ENCODE assay signal across 18 cellular contexts in the genomic region with DNA sequence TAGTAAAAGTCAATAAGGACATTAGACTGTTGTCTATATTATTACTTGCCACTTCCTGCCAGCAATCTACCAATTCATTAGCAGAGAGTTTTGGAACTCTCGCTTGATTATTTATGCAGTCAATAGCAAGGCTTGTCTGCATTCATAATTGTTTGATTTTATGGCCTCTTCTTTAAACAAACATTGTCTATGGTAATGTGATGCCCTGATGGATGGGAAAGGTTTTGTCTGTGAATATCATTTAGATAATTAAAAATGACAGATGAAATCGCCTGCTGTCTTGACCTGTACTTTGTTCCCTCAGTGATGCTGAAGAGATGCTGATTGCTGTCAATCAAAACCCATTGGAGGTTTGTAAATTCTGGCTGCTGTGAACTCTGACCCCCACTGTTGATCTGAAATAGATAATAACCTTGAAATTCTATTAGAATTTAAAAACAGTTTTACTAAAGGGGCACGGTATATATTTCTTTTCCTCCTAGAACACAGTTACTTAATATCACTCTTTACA.
DNase-seq lines count a peak whose midpoint lies in the region; ATAC-seq and TF ChIP-seq lines count a peak whose summit lies in the region.
"Had no signal": no experiment of that assay in that cellular context is flagged by ENCODE, and none has a peak within 500 bp of the region (broad histone marks: within the 10 kb centered on the region; RNA-seq: fewer than 3 reads in every experiment).

No MANE protein-coding gene starts in this region.

- H3K27ac Mint-ChIP-seq in glutamatergic neuron (ENCODE audit: unreplicated experiment) (peak overlapping the region; percentile 78), neural progenitor cell (no peak overlapping the region)
- H3K27ac Mint-ChIP-seq: CD8-positive, alpha-beta T cell; H9; T-helper 17 cell had no signal

- H3K4me3 Mint-ChIP-seq in glutamatergic neuron (ENCODE audit: unreplicated experiment) (peak overlapping the region; percentile 24), neural progenitor cell (no peak overlapping the region)
- H3K4me3 Mint-ChIP-seq: CD8-positive, alpha-beta T cell; H9; T-helper 17 cell had no signal

- H3K27me3 Mint-ChIP-seq in glutamatergic neuron (ENCODE audit: unreplicated experiment) (no peaks in the 10 kb centered on the region), neural progenitor cell (ENCODE audit: insufficient read depth, low read depth) (no peaks in the 10 kb centered on the region)

- H3K36me3 ChIP-seq in neural progenitor cell, result no peaks in the 10 kb centered on the region
- H3K36me3 ChIP-seq: BLaER1 treated with 17β-estradiol and CSF1 and Interleukin-3, amounts not matched to agents 10 nM and 100 nM; Peyer's patch had no signal

- no peak overlapping the region for H2AFZ ChIP-seq in neural progenitor cell (replicated peaks)

- H3K27ac ChIP-seq in neural progenitor cell, result no peak overlapping the region
- H3K27ac ChIP-seq: BLaER1 treated with 17β-estradiol and CSF1 and Interleukin-3, amounts not matched to agents 10 nM and 100 nM; Peyer's patch had no signal

- H3K4me1 ChIP-seq in neural progenitor cell, result no peaks in the 10 kb centered on the region
- H3K4me1 ChIP-seq: BLaER1 treated with 17β-estradiol and CSF1 and Interleukin-3, amounts not matched to agents 10 nM and 100 nM; Peyer's patch had no signal

- H4K20me1 ChIP-seq in neural progenitor cell (ENCODE audit: low read depth), result no peaks in the 10 kb centered on the region
- H4K20me1 ChIP-seq: BLaER1 treated with 17β-estradiol and CSF1 and Interleukin-3, amounts not matched to agents 10 nM and 100 nM had no signal

- no peak overlapping the region for H3K9ac ChIP-seq in neural progenitor cell
- H3K9ac ChIP-seq: BLaER1 treated with 17β-estradiol and CSF1 and Interleukin-3, amounts not matched to agents 10 nM and 100 nM had no signal

- no peaks in the 10 kb centered on the region for H3K79me2 ChIP-seq in neural progenitor cell (ENCODE audit: low read depth)

- TF ChIP-seq CTCF in glutamatergic neuron (IDR thresholded peaks at IDR 0.05; ENCODE audit: partially characterized antibody, unreplicated experiment) (no peak), neural progenitor cell (IDR thresholded peaks at IDR 0.05) (no peak)

- H3K9me3 Mint-ChIP-seq in glutamatergic neuron (ENCODE audit: unreplicated experiment), result peaks cover 2% of the 10 kb centered on the region
- no peaks in the 10 kb centered on the region for H3K9me3 Mint-ChIP-seq in neural progenitor cell
- H3K9me3 Mint-ChIP-seq: CD8-positive, alpha-beta T cell; H9 had no signal

- DNase-seq in DMS153 treated with DMSO at 0.1 percent for 48 hours (lab: John Stamatoyannopoulos, UW; ENCODE audit: unreplicated experiment) (peak; percentile 82), NCI-H1105 treated with DMSO at 0.1 percent for 48 hours (lab: John Stamatoyannopoulos, UW) (peak; percentile 52), NCI-H526 treated with DMSO at 0.1 percent for 48 hours (lab: John Stamatoyannopoulos, UW) (peak; percentile 97), glutamatergic neuron (no peak), neural progenitor cell (ENCODE audit: low spot score) (no peak)
- DNase-seq: CD8-positive, alpha-beta T cell; DMS79 treated with DMSO at 0.1 percent for 48 hours; H9; IMR-90; NCI-H1694; NCI-H2107; NCI-H446 treated with DMSO at 0.1 percent for 48 hours; NK-92 treated with Interleukin-12 subunit alpha and Interleukin-12 subunit beta, amount 100 ng/mL, for 24 hours; Peyer's patch; T-helper 17 cell had no signal

- no peaks in the 10 kb centered on the region for H3K9me3 ChIP-seq in neural progenitor cell (ENCODE audit: low read depth)
- H3K9me3 ChIP-seq: BLaER1 treated with 17β-estradiol and CSF1 and Interleukin-3, amounts not matched to agents 10 nM and 100 nM; Peyer's patch had no signal

- no peaks in the 10 kb centered on the region for H3F3A ChIP-seq in neural progenitor cell (ENCODE audit: low read depth)

- H3K36me3 Mint-ChIP-seq in glutamatergic neuron (ENCODE audit: unreplicated experiment), result no peaks in the 10 kb centered on the region
- no peaks in the 10 kb centered on the region for H3K36me3 Mint-ChIP-seq in neural progenitor cell
- H3K36me3 Mint-ChIP-seq: CD8-positive, alpha-beta T cell had no signal

- ATAC-seq in GM18517 (IDR thresholded peaks at IDR 0.05; ENCODE audit: unreplicated experiment) (no peak), GM21825 (IDR thresholded peaks at IDR 0.05; ENCODE audit: unreplicated experiment) (no peak)
- ATAC-seq: CD8-positive, alpha-beta T cell; T-helper 17 cell had no signal

- no peak overlapping the region for H3K4me3 ChIP-seq in neural progenitor cell
- H3K4me3 ChIP-seq: BLaER1 treated with 17β-estradiol and CSF1 and Interleukin-3, amounts not matched to agents 10 nM and 100 nM; Peyer's patch had no signal

- H3K27me3 ChIP-seq in neural progenitor cell, result no peaks in the 10 kb centered on the region
- H3K27me3 ChIP-seq: BLaER1 treated with 17β-estradiol and CSF1 and Interleukin-3, amounts not matched to agents 10 nM and 100 nM; Peyer's patch had no signal

- no peak overlapping the region for H3K4me2 ChIP-seq in neural progenitor cell
- H3K4me2 ChIP-seq: BLaER1 treated with 17β-estradiol and CSF1 and Interleukin-3, amounts not matched to agents 10 nM and 100 nM had no signal

- H3K4me1 Mint-ChIP-seq in glutamatergic neuron (ENCODE audit: low read depth, unreplicated experiment), result peaks cover 21% of the 10 kb centered on the region
- H3K4me1 Mint-ChIP-seq in neural progenitor cell, result peaks cover 8% of the 10 kb centered on the region
- H3K4me1 Mint-ChIP-seq: T-helper 17 cell had no signal

Comparison
In these comparisons a context has a peak if more than half of its experiments do, and no peak if none do; other contexts are left out.
1. DNase-seq: peak in DMS153 treated with DMSO at 0.1 percent for 48 hours (single experiment), NCI-H1105 treated with DMSO at 0.1 percent for 48 hours (single experiment) and NCI-H526 treated with DMSO at 0.1 percent for 48 hours (single experiment); none in glutamatergic neuron (single experiment) and neural progenitor cell (single experiment).